In the genomic region with DNA sequence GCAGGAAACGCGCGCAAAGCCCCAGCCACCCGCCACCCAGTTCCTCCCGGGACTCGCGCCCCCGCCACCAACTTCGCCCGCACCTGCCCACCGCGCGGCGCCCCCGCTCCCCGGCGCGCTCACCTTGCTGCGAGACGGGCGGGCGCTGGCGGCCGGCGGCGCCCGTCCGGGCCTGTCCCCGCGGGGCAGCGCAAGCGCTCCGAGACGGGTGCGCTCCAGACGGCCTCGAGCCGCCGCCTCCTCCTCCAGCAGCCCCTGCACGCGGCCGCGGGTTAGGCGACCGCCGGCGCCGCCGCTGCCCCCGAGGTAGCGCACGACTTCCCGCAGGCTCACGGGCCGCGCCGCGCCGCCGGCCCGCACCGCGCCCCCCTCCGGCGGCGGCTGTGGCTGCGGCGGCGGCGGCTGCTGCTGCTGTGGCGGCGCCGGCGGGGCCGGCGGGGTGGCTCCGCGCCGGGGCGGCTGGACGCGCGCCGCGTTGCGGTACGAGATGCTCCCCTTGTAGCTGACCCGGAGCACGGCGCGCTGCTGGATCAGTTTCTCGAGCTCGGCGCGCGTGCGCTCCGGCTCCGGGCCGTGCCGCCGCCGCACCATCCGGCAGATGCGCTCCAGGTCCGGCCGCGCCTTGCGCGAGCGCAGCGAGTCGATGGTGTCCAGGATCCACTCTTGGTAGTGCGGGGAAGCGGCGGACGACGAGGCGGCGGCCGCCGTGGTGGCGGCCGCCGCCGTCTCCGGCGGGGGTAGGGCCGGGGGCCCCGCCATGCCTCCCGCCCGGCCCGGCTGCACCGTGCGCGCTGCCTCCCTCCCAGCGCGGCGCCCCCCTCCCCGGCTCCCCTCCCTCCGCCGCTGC, we compare ENCODE assay signal across 8 cellular contexts.
A peak's percentile ranks its signal among the peaks of the same experiment; 100 is the strongest.
DNase-seq lines count a peak whose midpoint lies in the region; ATAC-seq and TF ChIP-seq lines count a peak whose summit lies in the region.

No MANE protein-coding gene starts in this region.

- peak overlapping the region; percentile 81 for H3K4me3 Mint-ChIP-seq in T-helper 2 cell treated with Interferon-gamma antibody and Interleukin-4, amounts not matched to agents 5 μg/mL and 100 μg/mL, for 36 hours

- peak overlapping the region; percentile 49 for H3K4me3 ChIP-seq in brain microvascular endothelial cell (ENCODE audit: low read depth, low read length)

- in situ Hi-C loops in brain microvascular endothelial cell (cut with HindIII; ENCODE audit: low pct_ligation_motif_present, low sequenced_read_pairs): no loop called here

- H3K36me3 ChIP-seq in brain microvascular endothelial cell (replicated peaks): peaks cover 8% of the 10 kb centered on the region

- peaks cover 12% of the 10 kb centered on the region for H3K9me3 Mint-ChIP-seq in T-helper 2 cell treated with Interferon-gamma antibody and Interleukin-4, amounts not matched to agents 5 μg/mL and 100 μg/mL, for 36 hours

- peak; percentile 14 for ATAC-seq in HG03571 (IDR thresholded peaks at IDR 0.05; ENCODE audit: unreplicated experiment)

- H3K36me3 Mint-ChIP-seq in T-helper 2 cell treated with Interferon-gamma antibody and Interleukin-4, amounts not matched to agents 5 μg/mL and 100 μg/mL, for 36 hours (ENCODE audit: low read depth): peaks cover 43% of the 10 kb centered on the region

- no peaks in the 10 kb centered on the region for H3K27me3 ChIP-seq in brain microvascular endothelial cell (replicated peaks)

- no peaks in the 10 kb centered on the region for H3K27me3 Mint-ChIP-seq in T-helper 2 cell treated with Interferon-gamma antibody and Interleukin-4, amounts not matched to agents 5 μg/mL and 100 μg/mL, for 36 hours (ENCODE audit: low read depth)

- no peak overlapping the region for H3K27ac ChIP-seq in brain microvascular endothelial cell

- peak; percentile 85 for DNase-seq in DMS 273 (lab: John Stamatoyannopoulos, UW; ENCODE audit: unreplicated experiment)
- DNase-seq in DMS 273 treated with DMSO at 0.1 percent for 48 hours (lab: John Stamatoyannopoulos, UW): no peak
- DNase-seq in T-helper 2 cell treated with Interferon-gamma antibody and Interleukin-4, amounts not matched to agents 5 μg/mL and 100 μg/mL, for 36 hours (ENCODE audit: low spot score): peak; percentile 40
- peak; percentile 35 for DNase-seq in brain microvascular endothelial cell
- DNase-seq in iPS-NIHi7 (ENCODE audit: extremely low spot score): peak; percentile 39
- peak; percentile 54 for DNase-seq in stimulated activated CD4-positive, alpha-beta T cell treated with anti-CD3 and anti-CD28 coated beads, Interleukin-12 subunit alpha, Interleukin-12 subunit beta, amount 100 ng/mL, for 4 hours
- DNase-seq in NCI-H1694 (lab: John Stamatoyannopoulos, UW): no peak

- no peak for TF ChIP-seq CTCF in brain microvascular endothelial cell (IDR thresholded peaks at IDR 0.05; ENCODE audit: low read depth, low read length, missing control alignments)

- H3K27ac Mint-ChIP-seq in T-helper 2 cell treated with Interferon-gamma antibody and Interleukin-4, amounts not matched to agents 5 μg/mL and 100 μg/mL, for 36 hours: peak overlapping the region; percentile 73

- H3K4me1 Mint-ChIP-seq in T-helper 2 cell treated with Interferon-gamma antibody and Interleukin-4, amounts not matched to agents 5 μg/mL and 100 μg/mL, for 36 hours (ENCODE audit: low read depth): peaks cover 12% of the 10 kb centered on the region

Comparison
In these comparisons a context has a peak if more than half of its experiments do, and no peak if none do; other contexts are left out.
1. DNase-seq: peak in DMS 273 (single experiment), T-helper 2 cell treated with Interferon-gamma antibody and Interleukin-4, amounts not matched to agents 5 μg/mL and 100 μg/mL, for 36 hours (single experiment), brain microvascular endothelial cell (single experiment), iPS-NIHi7 (single experiment) and stimulated activated CD4-positive, alpha-beta T cell treated with anti-CD3 and anti-CD28 coated beads, Interleukin-12 subunit alpha, Interleukin-12 subunit beta, amount 100 ng/mL, for 4 hours (single experiment); none in DMS 273 treated with DMSO at 0.1 percent for 48 hours (single experiment) and NCI-H1694 (single experiment).